Comparison of ENCODE assay signal across 8 cellular contexts in the genomic region with DNA sequence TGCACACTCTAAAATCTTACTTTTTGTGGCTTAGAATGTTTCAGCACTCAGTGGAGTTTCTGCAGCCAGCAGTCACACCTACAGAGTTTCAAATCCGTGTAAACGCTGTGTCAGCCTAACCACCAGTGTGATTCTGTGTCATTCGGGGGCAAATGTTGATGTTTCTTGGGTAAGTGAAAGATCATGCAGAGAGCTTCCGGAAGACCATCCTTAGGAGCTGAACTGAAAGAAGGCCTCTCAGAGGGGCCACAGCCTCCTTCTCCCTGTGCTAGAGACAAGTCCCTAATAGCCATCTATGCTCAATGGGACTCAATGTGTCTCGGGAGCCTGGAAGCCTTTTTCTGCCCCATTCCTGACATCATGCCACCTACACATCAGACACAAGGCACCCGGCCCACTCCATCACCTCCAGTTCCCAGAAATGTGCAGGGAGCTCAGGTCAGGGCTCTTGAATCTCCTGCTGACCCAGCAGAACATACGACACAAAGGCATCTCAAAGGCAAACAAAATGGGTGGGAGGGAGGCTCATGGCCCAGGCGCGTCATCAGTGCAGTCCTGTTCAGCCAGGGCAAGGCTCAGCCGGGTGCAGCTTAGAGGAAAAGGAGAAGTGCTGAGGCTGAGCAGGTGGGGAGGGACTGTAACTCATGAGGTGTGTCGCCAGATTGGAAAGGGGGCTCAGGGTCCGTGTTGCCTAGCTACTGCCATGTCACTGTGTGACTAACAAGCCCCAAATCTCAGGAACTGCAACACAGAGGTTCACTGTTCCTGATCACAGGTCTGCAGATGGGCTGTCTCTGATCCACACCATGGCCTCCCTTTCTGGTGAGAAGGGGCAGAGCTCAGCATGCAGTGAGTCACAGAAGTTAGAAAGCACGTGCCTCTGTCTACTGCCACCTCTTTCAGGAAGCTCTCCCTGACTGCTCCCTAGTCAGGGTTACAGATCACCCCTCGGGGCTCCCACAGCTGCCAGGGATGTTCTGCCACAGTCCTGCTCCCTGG.
DNase-seq lines count a peak whose midpoint lies in the region; ATAC-seq, FAIRE-seq and TF ChIP-seq lines count a peak whose summit lies in the region.

No MANE protein-coding gene starts in this region.

- no peak overlapping the region for H3K4me2 ChIP-seq in neural cell (ENCODE audit: low read length)

- no peaks in the 10 kb centered on the region for H3K9me3 Mint-ChIP-seq in activated T-cell treated with anti-CD3 and anti-CD28 coated beads, Interleukin-2, amount 50 U/mL, for 24 hours

- H2AFZ ChIP-seq in neural cell (ENCODE audit: low read depth, low read length): no peak overlapping the region

- no peak overlapping the region for H3K27ac ChIP-seq in HL-60 (replicated peaks)
- H3K27ac ChIP-seq in neural cell (ENCODE audit: low read length): no peak overlapping the region
- no peak overlapping the region for H3K27ac ChIP-seq in brain microvascular endothelial cell

- no peaks in the 10 kb centered on the region for H4K20me1 ChIP-seq in neural cell (ENCODE audit: insufficient read depth)

- H3K4me1 Mint-ChIP-seq in activated T-cell treated with anti-CD3 and anti-CD28 coated beads, Interleukin-2, amount 50 U/mL, for 24 hours (ENCODE audit: low read depth): peaks cover 34% of the 10 kb centered on the region

- no peaks in the 10 kb centered on the region for H3K9me3 ChIP-seq in neural cell (ENCODE audit: low read length)

- TF ChIP-seq POLR2A in GM12892 (IDR thresholded peaks at IDR 0.05; ENCODE audit: low read depth, low read length): peak; percentile 44

- no peaks in the 10 kb centered on the region for H3K79me2 ChIP-seq in neural cell (replicated peaks; ENCODE audit: insufficient read depth, low read length)

- no peaks in the 10 kb centered on the region for H3K36me3 Mint-ChIP-seq in activated T-cell treated with anti-CD3 and anti-CD28 coated beads, Interleukin-2, amount 50 U/mL, for 24 hours (ENCODE audit: low read depth)

- no peak overlapping the region for H3K9ac ChIP-seq in neural cell (ENCODE audit: low read length)

- no peak for TF ChIP-seq EP300 in neural cell (conservative IDR thresholded peaks at IDR 0.05; ENCODE audit: poor library complexity, severe bottlenecking)

- no peak overlapping the region for H3K4me3 ChIP-seq in HL-60 (replicated peaks; ENCODE audit: insufficient read depth, low read length)
- no peak overlapping the region for H3K4me3 ChIP-seq in neural cell (ENCODE audit: low read length)
- no peak overlapping the region for H3K4me3 ChIP-seq in brain microvascular endothelial cell (ENCODE audit: low read depth, low read length)

- TF ChIP-seq CTCF in HL-60 (IDR thresholded peaks at IDR 0.05; ENCODE audit: insufficient read depth, low read length): no peak
- TF ChIP-seq CTCF in neural cell (IDR thresholded peaks at IDR 0.05; ENCODE audit: poor library complexity, severe bottlenecking): no peak
- TF ChIP-seq CTCF in brain microvascular endothelial cell (IDR thresholded peaks at IDR 0.05; ENCODE audit: low read depth, low read length, missing control alignments): no peak

- no peaks in the 10 kb centered on the region for H3K36me3 ChIP-seq in neural cell (ENCODE audit: insufficient read depth, low read length)
- H3K36me3 ChIP-seq in brain microvascular endothelial cell (replicated peaks): no peaks in the 10 kb centered on the region

- ATAC-seq in GM21447 (IDR thresholded peaks at IDR 0.05; ENCODE audit: unreplicated experiment): peak; percentile 83

- peak overlapping the region; percentile 95 for H3K27ac Mint-ChIP-seq in activated T-cell treated with anti-CD3 and anti-CD28 coated beads, Interleukin-2, amount 50 U/mL, for 24 hours

- H3K27me3 Mint-ChIP-seq in activated T-cell treated with anti-CD3 and anti-CD28 coated beads, Interleukin-2, amount 50 U/mL, for 24 hours: no peaks in the 10 kb centered on the region

- H3F3A ChIP-seq in neural cell (ENCODE audit: insufficient read depth, low read length, poor library complexity, severe bottlenecking): no peaks in the 10 kb centered on the region

- TF ChIP-seq RAD21 in neural cell (conservative IDR thresholded peaks at IDR 0.05): no peak

- DNase-seq in GM12892 (ENCODE audit: insufficient read length) (peak; percentile 73), HL-60 (ENCODE audit: low read depth in 1 of 2, low spot score in 1 of 2) (peak; percentile 26 to 56), T-helper 9 cell (no peak), brain microvascular endothelial cell (no peak), NCI-H82 (lab: John Stamatoyannopoulos, UW) (no peak)
- DNase-seq in activated T-cell treated with anti-CD3 and anti-CD28 coated beads, Interleukin-2, amount 50 U/mL, for 24 hours: peak; percentile 70

- in situ Hi-C loops in brain microvascular endothelial cell (cut with HindIII; ENCODE audit: low pct_ligation_motif_present, low sequenced_read_pairs): no loop called here

- no peaks in the 10 kb centered on the region for H3K27me3 ChIP-seq in HL-60 (ENCODE audit: insufficient read depth, poor library complexity, severe bottlenecking)
- H3K27me3 ChIP-seq in neural cell (ENCODE audit: insufficient read depth, low read depth, low read length): no peaks in the 10 kb centered on the region
- H3K27me3 ChIP-seq in brain microvascular endothelial cell (replicated peaks): no peaks in the 10 kb centered on the region

- FAIRE-seq in GM12892 (lab: Jason Lieb, UNC): peak; percentile 90

- H3K9me2 ChIP-seq in neural cell (ENCODE audit: insufficient read depth, low read length): no peaks in the 10 kb centered on the region

- peak overlapping the region; percentile 57 for H3K4me3 Mint-ChIP-seq in activated T-cell treated with anti-CD3 and anti-CD28 coated beads, Interleukin-2, amount 50 U/mL, for 24 hours

TF ChIP-seq in neural cell, 6 proteins besides CTCF, POLR2A, EP300 and RAD21:
- TF ChIP-seq MXI1 (conservative IDR thresholded peaks at IDR 0.05; ENCODE audit: poor library complexity, severe bottlenecking) (no peak), REST (IDR thresholded peaks at IDR 0.05; ENCODE audit: borderline replicate concordance) (no peak), SMC3 (conservative IDR thresholded peaks at IDR 0.05; ENCODE audit: poor library complexity) (no peak), TAF1 (IDR thresholded peaks at IDR 0.05; ENCODE audit: low read depth) (no peak), POLR2AphosphoS5 (IDR thresholded peaks at IDR 0.05) (peak; percentile 14), EZH2 (IDR thresholded peaks at IDR 0.05; ENCODE audit: borderline replicate concordance, insufficient read depth, low read length, poor library complexity, severe bottlenecking) (no peak)

Comparison
In these comparisons a context has a peak if more than half of its experiments do, and no peak if none do; other contexts are left out.
1. DNase-seq: peak in GM12892 (single experiment), HL-60 (2 of 2) and activated T-cell treated with anti-CD3 and anti-CD28 coated beads, Interleukin-2, amount 50 U/mL, for 24 hours (single experiment); none in T-helper 9 cell (single experiment), brain microvascular endothelial cell (single experiment) and NCI-H82 (single experiment).